Comparison of ENCODE assay signal across 7 cellular contexts in genomic region chr14:70822706-70823185, GRCh38. TPM values are rescaled to one million over a fixed set of nuclear protein-coding genes. Genes with fewer than 3 reads are reported as not detected.
A peak's percentile ranks its signal among the peaks of the same experiment; 100 is the strongest.
DNase-seq lines count a peak whose midpoint lies in the region; TF ChIP-seq lines count a peak whose summit lies in the region.

No MANE protein-coding gene starts in this region.

- peak in 1 of 2 donors; percentile 42 for TF ChIP-seq POLR2A in Peyer's patch (IDR thresholded peaks at IDR 0.05)

- H3K4me3 ChIP-seq in Peyer's patch (peak overlapping the region; percentile 50 to 80 (median 66)), coronary artery (peak overlapping the region; percentile 78), mesodermal cell (ENCODE audit: extremely low read depth, insufficient read depth, low read length, poor library complexity, severe bottlenecking) (peak overlapping the region; percentile 61), urinary bladder (ENCODE audit: low read depth, low read length) (peak overlapping the region; percentile 42)

- H3K9me3 ChIP-seq in Peyer's patch = no peaks in the 10 kb centered on the region
- H3K9me3 ChIP-seq in mesodermal cell (ENCODE audit: control insufficient read depth, low read length) = no peaks in the 10 kb centered on the region

- peak overlapping the region in 1 of 4 donors; percentile 20 for H3K27ac ChIP-seq in Peyer's patch
- H3K27ac ChIP-seq in coronary artery = no peak overlapping the region
- H3K27ac ChIP-seq in mesodermal cell (ENCODE audit: low read depth, low read length, severe bottlenecking) = no peak overlapping the region
- H3K27ac ChIP-seq in urinary bladder (ENCODE audit: low read depth) = no peak overlapping the region

- DNase-seq in HCEC 1CT (peak; percentile 13), Peyer's patch (peak in 2 of 3 donors; percentile 72 to 81), coronary artery (ENCODE audit: low spot score) (no peak), SKM-1 (lab: John Stamatoyannopoulos, UW; ENCODE audit: unreplicated experiment) (no peak), HUDEP-2 (lab: John Stamatoyannopoulos, UW; ENCODE audit: unreplicated experiment in 76 of 76) (no peak)

- H3K4me1 ChIP-seq in Peyer's patch (peaks cover 0 to 14% (median 5%) of the 10 kb centered on the region in 4 donors), mesodermal cell (ENCODE audit: control insufficient read depth, insufficient read depth, low read length, poor library complexity, severe bottlenecking) (no peaks in the 10 kb centered on the region), urinary bladder (ENCODE audit: insufficient read depth) (peaks cover 4% of the 10 kb centered on the region)

- no peaks in the 10 kb centered on the region for H3K27me3 ChIP-seq in Peyer's patch

- WGBS in mesodermal cell (ENCODE audit: insufficient coverage in 2 of 2), 2 experiments = 0 to 3% methylated on average over 8 to 9 of the region's 19 CpGs
- 8% methylated on average over 18 of the region's 19 CpGs for WGBS in urinary bladder

- no peak for TF ChIP-seq CTCF in Peyer's patch (IDR thresholded peaks at IDR 0.05)
- no peak for TF ChIP-seq CTCF in coronary artery (IDR thresholded peaks at IDR 0.05)

- H3K36me3 ChIP-seq in Peyer's patch (no peaks in the 10 kb centered on the region), mesodermal cell (ENCODE audit: control insufficient read depth, insufficient read depth, low read length) (no peaks in the 10 kb centered on the region), urinary bladder (ENCODE audit: insufficient read depth) (no peaks in the 10 kb centered on the region)

RNA-seq across cellular contexts. Expression of gene MAP3K9, which starts 13.4 kb away (rescaled TPM):
- total RNA-seq in Peyer's patch (10 to 100 TPM in 3 of 4 donors, 1 to 10 TPM in 1; 8.6 to 14.0 (median 12.0) TPM), urinary bladder (2.7 TPM)
- 2.9 TPM for polyA plus RNA-seq in mesodermal cell (2013, experiment 1 of 2)
- polyA plus RNA-seq in mesodermal cell (2013, experiment 2 of 2) = 1.7 TPM
- polyA plus RNA-seq in urinary bladder = 0.25 TPM

Comparison
In these comparisons a context has a peak if more than half of its experiments do, and no peak if none do; other contexts are left out.
1. DNase-seq: peak in HCEC 1CT (single experiment) and Peyer's patch (2 of 3); none in coronary artery (single experiment), SKM-1 (single experiment) and HUDEP-2 (0 of 76).
2. Peak in every context shown above with its lines, with median percentiles within 50 percentile points of each other: H3K4me3 ChIP-seq.